21 cellular contexts compared by ENCODE assay signal in the genomic region with DNA sequence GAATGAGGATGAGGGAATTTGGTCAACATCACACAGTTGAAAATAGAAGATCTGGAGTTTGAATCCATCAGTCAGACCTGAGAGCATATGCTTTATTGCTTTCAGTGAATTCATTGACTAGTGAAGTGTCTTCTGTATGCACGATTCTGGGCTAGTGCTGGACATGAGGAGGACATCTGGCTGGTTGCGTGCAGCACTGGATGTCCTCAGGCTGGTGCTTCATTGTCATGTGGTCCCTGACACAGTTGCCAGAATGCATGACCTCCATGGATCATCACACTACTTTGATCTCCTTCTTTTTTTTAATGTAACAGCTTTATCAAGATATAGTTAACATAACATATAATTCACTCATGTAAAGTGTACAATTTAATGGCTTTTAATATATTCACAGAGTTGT. TPM values are rescaled to one million over a fixed set of nuclear protein-coding genes. Genes with fewer than 3 reads are reported as not detected.
"Had no signal": no experiment of that assay in that cellular context is flagged by ENCODE, and none has a peak within 500 bp of the region (broad histone marks: within the 10 kb centered on the region; RNA-seq: fewer than 3 reads in every experiment).

No MANE protein-coding gene starts in this region.

- H3K9me3 ChIP-seq: MG63, SJCRH30 had no signal

- H3K4me3 ChIP-seq: MG63, SJCRH30, SK-N-MC had no signal

- H3K4me1 ChIP-seq: SJCRH30 had no signal

- ATAC-seq: Right ventricle myocardium inferior had no signal

- H3K36me3 ChIP-seq: MG63, SJCRH30 had no signal

- DNase-seq: Karpas-422, KG1, MG63, NCI-H1092, NCI-H1105 treated with DMSO at 0.1 percent for 48 hours, NCI-H1417 treated with DMSO at 0.1 percent for 48 hours, NCI-H146, NCI-H1694 treated with DMSO at 0.1 percent for 48 hours, NCI-H1930, NCI-H2081, NCI-H2107, NCI-H2227 treated with DMSO at 0.1 percent for 48 hours, NCI-H524, NCI-H69, NCI-H774, SHP77 treated with DMSO at 0.1 percent for 48 hours, SJCRH30 had no signal

- H3K27me3 ChIP-seq: MG63, SJCRH30 had no signal

- H3K27ac ChIP-seq: HL-60, SJCRH30, SK-N-MC had no signal

RNA-seq across cellular contexts. Expression of gene MMP7, which starts 44.5 kb away (rescaled TPM):
- total RNA-seq: Right ventricle myocardium inferior, SJCRH30 had no signal

RNA-seq across cellular contexts. Expression of gene MMP20, which starts 50.1 kb away (rescaled TPM):
- total RNA-seq: NCI-H460, Right ventricle myocardium inferior, SJCRH30 had no signal
